In the genomic region with DNA sequence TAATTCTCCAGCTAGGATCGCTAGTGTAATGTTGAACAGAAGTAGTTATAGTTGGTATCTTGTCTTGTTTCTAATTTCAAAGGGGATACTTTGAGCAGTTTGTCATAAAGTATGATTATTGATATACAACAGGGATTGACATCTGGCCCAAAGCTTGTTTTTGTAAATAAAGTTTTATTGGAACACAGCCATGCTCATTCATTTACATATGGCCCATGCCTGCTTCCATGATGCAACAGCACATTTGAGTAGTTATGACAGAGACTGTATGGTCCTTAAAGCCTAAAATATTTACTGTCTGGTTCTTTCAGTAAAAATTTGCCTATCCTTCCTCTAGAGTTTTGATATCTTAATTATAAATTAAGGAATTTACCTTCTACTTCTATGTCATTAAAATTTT, we compare ENCODE assay signal across 8 cellular contexts.
"Had no signal": no experiment of that assay in that cellular context is flagged by ENCODE, and none has a peak within 500 bp of the region (broad histone marks: within the 10 kb centered on the region; RNA-seq: fewer than 3 reads in every experiment).

No MANE protein-coding gene starts in this region.

- H3K4me3 ChIP-seq: GM23338, HAP-1 had no signal

- H3K9me3 ChIP-seq: HAP-1 had no signal

- H3K27ac ChIP-seq: HL-60, KMS-11 had no signal

- H3K4me1 ChIP-seq: HAP-1 had no signal

- ATAC-seq: GM23338, HCT116 had no signal

- FAIRE-seq: HTR-8/SVneo had no signal

- H2AFZ ChIP-seq: GM23338 had no signal

- H3K9ac ChIP-seq: KMS-11 had no signal

- DNase-seq: H7, HFFc6 had no signal

- H3K4me2 ChIP-seq: GM23338, KMS-11 had no signal
